In genomic region chr13:40191186-40191980, GRCh38 we compare ENCODE assay signal across 8 cellular contexts.
DNase-seq lines count a peak whose midpoint lies in the region; ATAC-seq, FAIRE-seq and TF ChIP-seq lines count a peak whose summit lies in the region.
"Had no signal": no experiment of that assay in that cellular context is flagged by ENCODE, and none has a peak within 500 bp of the region (broad histone marks: within the 10 kb centered on the region; RNA-seq: fewer than 3 reads in every experiment).

No MANE protein-coding gene starts in this region.

- WGBS in mammary epithelial cell (ENCODE audit: low coverage, missing lambda C conversion rate), result 32% methylated on average over 6 of the region's 7 CpGs
- WGBS in stomach, 5 donors, result 49 to 58% (median 56%) methylated on average over 7 of the region's 7 CpGs

- DNase-seq in RCC 7860 (ENCODE audit: low spot score) (peak; percentile 61), mammary epithelial cell (no peak), left lung (no peak), stomach (no peak), kidney (no peak)
- no peak for DNase-seq in activated CD8-positive, alpha-beta memory T cell treated with anti-CD3 and anti-CD28 coated beads for 24 hours
- DNase-seq: H7 had no signal

- TF ChIP-seq EP300 in stomach (IDR thresholded peaks at IDR 0.05), result no peak

- peak overlapping the region; percentile 38 for H2AFZ ChIP-seq in mammary epithelial cell (ENCODE audit: low read depth, low read length)

- H3K36me3 ChIP-seq in mammary epithelial cell (ENCODE audit: insufficient read depth, low read length) (no peaks in the 10 kb centered on the region), left lung (no peaks in the 10 kb centered on the region), stomach (no peaks in the 10 kb centered on the region), kidney (ENCODE audit: control insufficient read depth in 1 of 2, insufficient read depth in 2 of 2, low read length in 2 of 2) (no peaks in the 10 kb centered on the region)

- no peaks in the 10 kb centered on the region for H3K27me3 ChIP-seq in mammary epithelial cell (ENCODE audit: insufficient read depth, low read length)
- H3K27me3 ChIP-seq in left lung, result no peaks in the 10 kb centered on the region
- H3K27me3 ChIP-seq in stomach, result no peaks in the 10 kb centered on the region

- no peaks in the 10 kb centered on the region for H4K20me1 ChIP-seq in mammary epithelial cell (ENCODE audit: insufficient read depth, low read length)

- BruUV-seq in mammary epithelial cell (replicated peaks; lab: Mats Ljungman, UMichigan), result no TSS peak

- H3K9me3 ChIP-seq in mammary epithelial cell (replicated peaks; ENCODE audit: insufficient read depth, low read length), result no peaks in the 10 kb centered on the region
- H3K9me3 ChIP-seq in left lung, result no peaks in the 10 kb centered on the region
- no peaks in the 10 kb centered on the region for H3K9me3 ChIP-seq in stomach
- no peaks in the 10 kb centered on the region for H3K9me3 ChIP-seq in kidney (ENCODE audit: control insufficient read depth in 1 of 2, low read length in 2 of 2)

- in situ Hi-C loops in mammary epithelial cell (cut with MboI; ENCODE audit: low sequenced_read_pairs in 2 of 2), result no loop called here

- CTCF ChIA-PET in mammary epithelial cell (lab: Charles Lee; ENCODE audit: low non-redundant PET), result no interaction called here

- TF ChIP-seq CTCF in mammary epithelial cell (conservative IDR thresholded peaks at IDR 0.05 in 1 of 2, IDR thresholded peaks at IDR 0.05 in 1 of 2; ENCODE audit: extremely low read depth in 1 of 2, insufficient read depth in 1 of 2, low read depth in 1 of 2, low read length in 2 of 2), result no peak
- TF ChIP-seq CTCF in left lung (IDR thresholded peaks at IDR 0.05), result no peak
- no peak for TF ChIP-seq CTCF in stomach (IDR thresholded peaks at IDR 0.05)
- TF ChIP-seq CTCF in kidney (IDR thresholded peaks at IDR 0.05; ENCODE audit: borderline replicate concordance, extremely low read depth, insufficient read depth), result no peak

- dilution Hi-C loops in mammary epithelial cell (cut with HindIII; ENCODE audit: low sequenced_read_pairs), result no loop called here

- intact Hi-C loops in mammary epithelial cell (cut with micrococcal nuclease), result no loop called here
- intact Hi-C loops in left lung (cut with DNase I), result no loop called here
- intact Hi-C loops in stomach (cut with DNase I; ENCODE audit: low total_unique reads), result no loop called here
- intact Hi-C loops in kidney (cut with DNase I), result no loop called here

- peak overlapping the region; percentile 75 for H3K4me2 ChIP-seq in mammary epithelial cell (ENCODE audit: insufficient read depth, low read depth, low read length)

- H3K4me1 ChIP-seq in mammary epithelial cell (ENCODE audit: insufficient read depth, low read length), result peaks cover 36% of the 10 kb centered on the region
- H3K4me1 ChIP-seq in left lung, result peaks cover 17 to 19% of the 10 kb centered on the region in 2 donors
- peaks cover 12 to 47% (median 32%) of the 10 kb centered on the region in 4 donors for H3K4me1 ChIP-seq in stomach
- peaks cover 4 to 6% of the 10 kb centered on the region in 2 donors for H3K4me1 ChIP-seq in kidney (ENCODE audit: control insufficient read depth in 1 of 2, insufficient read depth in 1 of 2, low read depth in 1 of 2, low read length in 2 of 2)

- ATAC-seq in left lung (no peak), HG03378 (IDR thresholded peaks at IDR 0.05; ENCODE audit: unreplicated experiment) (no peak)

- H3K79me2 ChIP-seq in mammary epithelial cell (ENCODE audit: insufficient read depth, low read length), result no peaks in the 10 kb centered on the region

- peak; percentile 79 for FAIRE-seq in RCC 7860 (lab: Jason Lieb, UNC)
- no peak for FAIRE-seq in kidney (lab: Jason Lieb, UNC)

- no peak for TF ChIP-seq POLR2A in stomach (IDR thresholded peaks at IDR 0.05)

- H3K4me3 ChIP-seq in mammary epithelial cell (replicated peaks in 1 of 3; ENCODE audit: insufficient read depth in 1 of 3, low read depth in 2 of 3, low read length in 3 of 3) (no peak overlapping the region), left lung (no peak overlapping the region), stomach (no peak overlapping the region), kidney (ENCODE audit: low read length in 2 of 2) (no peak overlapping the region)

- H3K9ac ChIP-seq in mammary epithelial cell (ENCODE audit: insufficient read depth, low read length), result no peak overlapping the region
- no peak overlapping the region for H3K9ac ChIP-seq in kidney (ENCODE audit: low read length in 2 of 2)

- H3K27ac ChIP-seq in mammary epithelial cell (ENCODE audit: insufficient read depth, low read depth, low read length) (peak overlapping the region; percentile 56), left lung (peak overlapping the region; percentile 63 to 68), stomach (peak overlapping the region; percentile 4 to 81 (median 64)), kidney (ENCODE audit: low read depth in 2 of 2, low read length in 2 of 2) (peak overlapping the region in 1 of 2 donors; percentile 21)
